9 cellular contexts compared by ENCODE assay signal in genomic region chr21:25487046-25487594, GRCh38.
DNase-seq lines count a peak whose midpoint lies in the region; ATAC-seq lines count a peak whose summit lies in the region.
"Had no signal": no experiment of that assay in that cellular context is flagged by ENCODE, and none has a peak within 500 bp of the region (broad histone marks: within the 10 kb centered on the region; RNA-seq: fewer than 3 reads in every experiment).

No MANE protein-coding gene starts in this region.

- H3K27ac ChIP-seq in substantia nigra (ENCODE audit: low read depth, low read length, poor library complexity, severe bottlenecking), result no peak overlapping the region

- ATAC-seq in activated T-cell treated with anti-CD3 and anti-CD28 coated beads, Interleukin-2, amount 50 U/mL, for 4 hours, result peak; percentile 79 to 81
- peak; percentile 69 for ATAC-seq in HG02798 (IDR thresholded peaks at IDR 0.05; ENCODE audit: poor library complexity, unreplicated experiment)

- peak overlapping the region; percentile 73 for H3K4me3 Mint-ChIP-seq in activated T-cell treated with anti-CD3 and anti-CD28 coated beads, Interleukin-2, amount 50 U/mL, for 4 hours
- peak overlapping the region; percentile 56 for H3K4me3 Mint-ChIP-seq in stimulated activated naive CD8-positive, alpha-beta T cell treated with anti-CD3 and anti-CD28 coated beads, Interleukin-15, Interleukin-2, amounts not matched to agents 100 ng/mL and 50 ng/mL, for 24 hours

- no peak for DNase-seq in activated T-cell treated with anti-CD3 and anti-CD28 coated beads, Interleukin-2, amount 50 U/mL, for 4 hours
- DNase-seq in activated T-cell treated with anti-CD3 and anti-CD28 coated beads for 4 hours (no peak), NAMALWA (ENCODE audit: low spot score) (peak; percentile 12), substantia nigra (lab: John Stamatoyannopoulos, UW) (no peak), GM03348 (ENCODE audit: low spot score) (no peak), NCI-H748 treated with DMSO at 0.1 percent for 48 hours (lab: John Stamatoyannopoulos, UW) (no peak)
- DNase-seq: NCI-H510A treated with DMSO at 0.1 percent for 48 hours had no signal

- H3K27me3 Mint-ChIP-seq in activated T-cell treated with anti-CD3 and anti-CD28 coated beads, Interleukin-2, amount 50 U/mL, for 4 hours (ENCODE audit: low read depth), result no peaks in the 10 kb centered on the region
- no peaks in the 10 kb centered on the region for H3K27me3 Mint-ChIP-seq in stimulated activated naive CD8-positive, alpha-beta T cell treated with anti-CD3 and anti-CD28 coated beads, Interleukin-15, Interleukin-2, amounts not matched to agents 100 ng/mL and 50 ng/mL, for 24 hours

- H3K36me3 Mint-ChIP-seq in activated T-cell treated with anti-CD3 and anti-CD28 coated beads, Interleukin-2, amount 50 U/mL, for 4 hours (ENCODE audit: insufficient read depth), result peaks cover 30% of the 10 kb centered on the region
- peaks cover 70% of the 10 kb centered on the region for H3K36me3 Mint-ChIP-seq in stimulated activated naive CD8-positive, alpha-beta T cell treated with anti-CD3 and anti-CD28 coated beads, Interleukin-15, Interleukin-2, amounts not matched to agents 100 ng/mL and 50 ng/mL, for 24 hours (ENCODE audit: low read depth)

- peak overlapping the region; percentile 96 for H3K27ac Mint-ChIP-seq in stimulated activated naive CD8-positive, alpha-beta T cell treated with anti-CD3 and anti-CD28 coated beads, Interleukin-15, Interleukin-2, amounts not matched to agents 100 ng/mL and 50 ng/mL, for 24 hours

- peaks cover 17% of the 10 kb centered on the region for H3K9me3 Mint-ChIP-seq in activated T-cell treated with anti-CD3 and anti-CD28 coated beads, Interleukin-2, amount 50 U/mL, for 4 hours
- H3K9me3 Mint-ChIP-seq in stimulated activated naive CD8-positive, alpha-beta T cell treated with anti-CD3 and anti-CD28 coated beads, Interleukin-15, Interleukin-2, amounts not matched to agents 100 ng/mL and 50 ng/mL, for 24 hours, result peaks cover 26% of the 10 kb centered on the region

- peaks cover 69% of the 10 kb centered on the region for H3K4me1 Mint-ChIP-seq in activated T-cell treated with anti-CD3 and anti-CD28 coated beads, Interleukin-2, amount 50 U/mL, for 4 hours (ENCODE audit: low read depth)
- peaks cover 78% of the 10 kb centered on the region for H3K4me1 Mint-ChIP-seq in stimulated activated naive CD8-positive, alpha-beta T cell treated with anti-CD3 and anti-CD28 coated beads, Interleukin-15, Interleukin-2, amounts not matched to agents 100 ng/mL and 50 ng/mL, for 24 hours (ENCODE audit: low read depth)
